ENCODE assay signal across 8 cellular contexts in genomic region chr14:21825147-21825743, GRCh38.
DNase-seq lines count a peak whose midpoint lies in the region; ATAC-seq and FAIRE-seq lines count a peak whose summit lies in the region.

No MANE protein-coding gene starts in this region.

- FAIRE-seq in urothelium cell line (lab: Jason Lieb, UNC), result no peak

- peak; percentile 18 for DNase-seq in activated CD4-positive, CD25-positive, alpha-beta regulatory T cell treated with anti-CD3 and anti-CD28 coated beads, Interleukin-2, amount 50 U/mL, for 16 hours (ENCODE audit: low read depth, low spot score)
- DNase-seq in activated CD4-positive, CD25-positive, alpha-beta regulatory T cell (lab: John Stamatoyannopoulos, UW), result no peak
- peak; percentile 34 for DNase-seq in NCI-H69 (lab: John Stamatoyannopoulos, UW)
- peak; percentile 15 for DNase-seq in activated T-cell treated with anti-CD3 and anti-CD28 coated beads for 4 hours
- DNase-seq in iPS-NIHi11 (ENCODE audit: low spot score), result peak; percentile 74
- DNase-seq in urothelium cell line (ENCODE audit: low spot score), result peak; percentile 50

- ATAC-seq in HG02610 (IDR thresholded peaks at IDR 0.05; ENCODE audit: unreplicated experiment) (no peak), GM19328 (IDR thresholded peaks at IDR 0.05; ENCODE audit: unreplicated experiment) (no peak)

Comparison
In these comparisons a context has a peak if more than half of its experiments do, and no peak if none do; other contexts are left out.
1. DNase-seq: peak in activated CD4-positive, CD25-positive, alpha-beta regulatory T cell treated with anti-CD3 and anti-CD28 coated beads, Interleukin-2, amount 50 U/mL, for 16 hours (single experiment), NCI-H69 (single experiment), activated T-cell treated with anti-CD3 and anti-CD28 coated beads for 4 hours (single experiment), iPS-NIHi11 (single experiment) and urothelium cell line (single experiment); none in activated CD4-positive, CD25-positive, alpha-beta regulatory T cell (0 of 4).